Comparison of ENCODE assay signal across 38 cellular contexts in genomic region chr6:75145211-75145610, GRCh38.
"Had no signal": no experiment of that assay in that cellular context is flagged by ENCODE, and none has a peak within 500 bp of the region (broad histone marks: within the 10 kb centered on the region; RNA-seq: fewer than 3 reads in every experiment).

No MANE protein-coding gene starts in this region.

- H3K9me3 Mint-ChIP-seq: activated B cell treated with CpG ODN at 0.5 μM for 24 hours; activated CD4-positive, alpha-beta memory T cell treated with anti-CD3 and anti-CD28 coated beads for 36 hours; activated CD8-positive, alpha-beta T cell treated with anti-CD3 and anti-CD28 coated beads for 36 hours; activated T-cell treated with anti-CD3 and anti-CD28 coated beads, Interleukin-2, amount 50 U/mL, for 4 hours; activated T-helper 17 cell treated with anti-CD3 and anti-CD28 coated beads, Interleukin-2, amount 50 U/mL, for 72 hours; brain; central memory CD8-positive, alpha-beta T cell; T-helper 1 cell treated with Interleukin-12 subunit alpha and Interleukin-12 subunit beta and Interleukin-4 antibody, amounts not matched to agents 30 μg/mL and 1 μg/mL, for 36 hours had no signal

- H3K27me3 ChIP-seq: adrenal gland, cardiac muscle cell had no signal

- H3K36me3 Mint-ChIP-seq: activated CD4-positive, alpha-beta memory T cell treated with anti-CD3 and anti-CD28 coated beads for 36 hours; activated naive CD8-positive, alpha-beta T cell treated with anti-CD3 and anti-CD28 coated beads for 36 hours had no signal

- H3K4me3 ChIP-seq: adrenal gland, cardiac muscle cell had no signal

- ATAC-seq: activated CD8-positive, alpha-beta T cell treated with anti-CD3 and anti-CD28 coated beads for 36 hours; activated naive CD4-positive, alpha-beta T cell treated with anti-CD3 and anti-CD28 coated beads, Interleukin-2, amount 50 U/mL, for 72 hours; activated T-cell treated with anti-CD3 and anti-CD28 coated beads, Interleukin-2, amount 50 U/mL, for 4 hours; activated T-cell treated with anti-CD3 and anti-CD28 coated beads, Interleukin-2, amount 50 U/mL, for 72 hours; activated T-helper 17 cell treated with anti-CD3 and anti-CD28 coated beads, Interleukin-2, amount 50 U/mL, for 72 hours had no signal

- H3K27ac Mint-ChIP-seq: activated B cell treated with CpG ODN at 0.5 μM for 24 hours; activated CD4-positive, alpha-beta memory T cell treated with anti-CD3 and anti-CD28 coated beads for 36 hours; activated CD4-positive, alpha-beta T cell treated with anti-CD3 and anti-CD28 coated beads, Interleukin-2, amount 10 ng/mL, durations not matched to agents 24 days and 14 days; activated CD8-positive, alpha-beta T cell treated with anti-CD3 and anti-CD28 coated beads for 36 hours; activated naive CD4-positive, alpha-beta T cell treated with anti-CD3 and anti-CD28 coated beads for 36 hours; activated naive CD4-positive, alpha-beta T cell treated with anti-CD3 and anti-CD28 coated beads, Interleukin-2, amount 50 U/mL, for 72 hours; activated naive CD8-positive, alpha-beta T cell treated with anti-CD3 and anti-CD28 coated beads for 36 hours; activated T-cell treated with anti-CD3 and anti-CD28 coated beads, Interleukin-2, amount 50 U/mL, for 72 hours; activated T-helper 1 cell treated with anti-CD3 and anti-CD28 coated beads, Interleukin-12 subunit alpha, Interleukin-12 subunit beta, Interleukin-2, Interleukin-4 antibody, amounts not matched to agents 30 ng/mL and 10 ng/mL and 1 ng/mL, durations not matched to agents 14 hours and 24 hours and 36 hours; activated T-helper 17 cell treated with anti-CD3 and anti-CD28 coated beads, Interleukin-2, amount 50 U/mL, for 72 hours; brain; T-helper 1 cell treated with Interleukin-12 subunit alpha and Interleukin-12 subunit beta and Interleukin-4 antibody, amounts not matched to agents 30 μg/mL and 1 μg/mL, for 36 hours; T-helper 2 cell treated with Interferon-gamma antibody and Interleukin-4, amounts not matched to agents 5 μg/mL and 100 μg/mL, for 36 hours had no signal

- H3K27ac ChIP-seq: adrenal gland, cardiac muscle cell, VCaP had no signal

- DNase-seq: activated B cell treated with CpG ODN at 0.5 μM for 24 hours; activated CD4-positive, alpha-beta memory T cell treated with anti-CD3 and anti-CD28 coated beads for 36 hours; activated CD4-positive, alpha-beta T cell treated with anti-CD3 and anti-CD28 coated beads for 4 hours; activated CD4-positive, alpha-beta T cell treated with anti-CD3 and anti-CD28 coated beads, Interleukin-2, amount 10 ng/mL, durations not matched to agents 24 days and 14 days; activated CD4-positive, alpha-beta T cell treated with anti-CD3 and anti-CD28 coated beads, Interleukin-2, amount 50 U/mL, for 1 hour; activated CD4-positive, alpha-beta T cell treated with anti-CD3 and anti-CD28 coated beads, Interleukin-2, amount 50 U/mL, for 4 hours; activated CD4-positive, CD25-positive, alpha-beta regulatory T cell treated with anti-CD3 and anti-CD28 coated beads, Interleukin-2, amount 50 U/mL, for 72 hours; activated CD8-positive, alpha-beta memory T cell treated with anti-CD3 and anti-CD28 coated beads, Interleukin-2, amount 50 U/mL, for 4 hours; activated CD8-positive, alpha-beta T cell treated with anti-CD3 and anti-CD28 coated beads for 36 hours; activated effector memory CD4-positive, alpha-beta T cell treated with anti-CD3 and anti-CD28 coated beads, Interleukin-2, amount 50 U/mL, for 16 hours; activated gamma-delta T cell treated with Interleukin-2 at 50 U/mL for 16 hours; activated naive CD4-positive, alpha-beta T cell; activated naive CD4-positive, alpha-beta T cell treated with anti-CD3 and anti-CD28 coated beads for 36 hours; activated naive CD4-positive, alpha-beta T cell treated with anti-CD3 and anti-CD28 coated beads, Interleukin-2, amount 50 U/mL, for 16 hours; activated naive CD8-positive, alpha-beta T cell treated with anti-CD3 and anti-CD28 coated beads for 36 hours; activated T-cell treated with anti-CD3 and anti-CD28 coated beads for 4 hours; activated T-cell treated with anti-CD3 and anti-CD28 coated beads, Interleukin-2, amount 50 U/mL, for 1 hour; activated T-cell treated with anti-CD3 and anti-CD28 coated beads, Interleukin-2, amount 50 U/mL, for 4 hours; activated T-cell treated with anti-CD3 and anti-CD28 coated beads, Interleukin-2, amount 50 U/mL, for 72 hours; adrenal gland; amniotic stem cell; aorta; caudate nucleus; cerebellar nuclear complex; T-helper 1 cell; T-helper 2 cell; T-helper 9 cell had no signal

- H3K27me3 Mint-ChIP-seq: activated B cell treated with CpG ODN at 0.5 μM for 24 hours, brain had no signal

- H3K36me3 ChIP-seq: adrenal gland, cardiac muscle cell had no signal

- H3K9me3 ChIP-seq: adrenal gland had no signal

- H3K4me1 Mint-ChIP-seq: activated B cell treated with CpG ODN at 0.5 μM for 24 hours; activated T-helper 17 cell treated with anti-CD3 and anti-CD28 coated beads, Interleukin-2, amount 50 U/mL, for 72 hours; brain; central memory CD8-positive, alpha-beta T cell had no signal

- FAIRE-seq: bronchial epithelial cell, TTC549 had no signal

- H3K4me3 Mint-ChIP-seq: activated B cell treated with CpG ODN at 0.5 μM for 24 hours; activated CD4-positive, alpha-beta memory T cell treated with anti-CD3 and anti-CD28 coated beads for 36 hours; activated CD4-positive, alpha-beta T cell treated with anti-CD3 and anti-CD28 coated beads, Interleukin-2, amount 10 ng/mL, durations not matched to agents 24 days and 14 days; activated CD8-positive, alpha-beta T cell treated with anti-CD3 and anti-CD28 coated beads for 36 hours; activated naive CD4-positive, alpha-beta T cell treated with anti-CD3 and anti-CD28 coated beads for 36 hours; activated naive CD8-positive, alpha-beta T cell treated with anti-CD3 and anti-CD28 coated beads for 36 hours; activated T-cell treated with anti-CD3 and anti-CD28 coated beads, Interleukin-2, amount 50 U/mL, for 4 hours; activated T-cell treated with anti-CD3 and anti-CD28 coated beads, Interleukin-2, amount 50 U/mL, for 72 hours; activated T-helper 1 cell treated with anti-CD3 and anti-CD28 coated beads, Interleukin-12 subunit alpha, Interleukin-12 subunit beta, Interleukin-2, Interleukin-4 antibody, amounts not matched to agents 30 ng/mL and 10 ng/mL and 1 ng/mL, durations not matched to agents 14 hours and 24 hours and 36 hours; activated T-helper 17 cell treated with anti-CD3 and anti-CD28 coated beads, Interleukin-2, amount 50 U/mL, for 72 hours; brain; central memory CD8-positive, alpha-beta T cell; T-helper 1 cell treated with Interleukin-12 subunit alpha and Interleukin-12 subunit beta and Interleukin-4 antibody, amounts not matched to agents 30 μg/mL and 1 μg/mL, for 36 hours; T-helper 2 cell treated with Interferon-gamma antibody and Interleukin-4, amounts not matched to agents 5 μg/mL and 100 μg/mL, for 36 hours had no signal
